In the genomic region with DNA sequence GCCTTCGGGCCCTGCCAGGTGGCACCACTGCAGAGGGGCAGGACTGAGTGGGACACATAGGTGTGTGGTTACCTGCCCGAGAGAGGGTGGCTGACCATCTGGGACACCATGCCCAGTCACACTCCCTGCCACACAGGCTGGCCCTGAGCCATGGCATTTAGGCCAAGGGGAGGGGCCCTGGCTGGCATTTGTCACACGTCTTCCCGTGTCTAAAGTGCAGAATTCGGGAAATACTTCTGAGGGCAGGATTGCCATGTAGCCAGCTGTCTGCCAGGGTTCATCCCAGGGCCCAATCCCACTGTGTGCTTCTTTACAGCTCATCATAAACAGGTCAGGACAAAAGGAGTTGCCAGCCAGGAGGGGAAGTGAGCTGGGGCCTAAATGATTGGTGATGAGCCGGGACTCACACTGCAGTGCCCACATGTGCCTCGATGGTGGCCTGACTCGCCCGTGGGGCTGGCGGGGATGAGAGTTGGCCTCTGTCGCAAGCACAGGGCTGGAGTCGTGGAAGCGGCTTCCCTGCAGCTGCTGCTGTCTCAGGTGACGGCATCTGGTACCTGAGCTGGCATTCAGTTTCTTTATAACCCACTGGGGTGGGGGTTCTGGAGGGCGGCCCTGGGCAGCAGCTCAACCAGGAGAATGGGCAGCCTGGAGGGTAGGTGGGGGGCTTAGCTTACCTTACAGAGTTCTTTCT, we compare ENCODE assay signal across 1 cellular context.
TF ChIP-seq lines count a peak whose summit lies in the region.

No MANE protein-coding gene starts in this region.

TF ChIP-seq in HepG2, 621 proteins besides CTCF, POLR2A, EP300 and RAD21:
- TF ChIP-seq, protein P1, sequence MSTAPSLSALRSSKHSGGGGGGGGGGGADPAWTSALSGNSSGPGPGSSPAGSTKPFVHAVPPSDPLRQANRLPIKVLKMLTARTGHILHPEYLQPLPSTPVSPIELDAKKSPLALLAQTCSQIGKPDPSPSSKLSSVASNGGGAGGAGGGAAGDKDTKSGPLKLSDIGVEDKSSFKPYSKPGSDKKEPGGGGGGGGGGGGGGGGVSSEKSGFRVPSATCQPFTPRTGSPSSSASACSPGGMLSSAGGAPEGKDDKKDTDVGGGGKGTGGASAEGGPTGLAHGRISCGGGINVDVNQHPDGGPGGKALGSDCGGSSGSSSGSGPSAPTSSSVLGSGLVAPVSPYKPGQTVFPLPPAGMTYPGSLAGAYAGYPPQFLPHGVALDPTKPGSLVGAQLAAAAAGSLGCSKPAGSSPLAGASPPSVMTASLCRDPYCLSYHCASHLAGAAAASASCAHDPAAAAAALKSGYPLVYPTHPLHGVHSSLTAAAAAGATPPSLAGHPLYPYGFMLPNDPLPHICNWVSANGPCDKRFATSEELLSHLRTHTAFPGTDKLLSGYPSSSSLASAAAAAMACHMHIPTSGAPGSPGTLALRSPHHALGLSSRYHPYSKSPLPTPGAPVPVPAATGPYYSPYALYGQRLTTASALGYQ (CRISPR knock-in tag; IDR thresholded peaks at IDR 0.05), result no peak
- 0 out of 2 replicates have a peak, but pooled peaks have one; percentile 37 for TF ChIP-seq PHF8 (CRISPR knock-in tag; IDR thresholded peaks at IDR 0.05)
- peak; percentile 63; the same call in 1 of the 2 replicates for TF ChIP-seq HNRNPL (IDR thresholded peaks at IDR 0.05; ENCODE audit: low read depth, low read length)
- no peak for TF ChIP-seq ZNF619 (CRISPR knock-in tag; IDR thresholded peaks at IDR 0.05)
- 0 out of 2 replicates have a peak, but pooled peaks have one; percentile 56 for TF ChIP-seq ZNF225 (CRISPR knock-in tag; IDR thresholded peaks at IDR 0.05)
- peak; percentile 91 for TF ChIP-seq ZBTB38 (CRISPR knock-in tag; IDR thresholded peaks at IDR 0.05)
- TF ChIP-seq, protein P2, sequence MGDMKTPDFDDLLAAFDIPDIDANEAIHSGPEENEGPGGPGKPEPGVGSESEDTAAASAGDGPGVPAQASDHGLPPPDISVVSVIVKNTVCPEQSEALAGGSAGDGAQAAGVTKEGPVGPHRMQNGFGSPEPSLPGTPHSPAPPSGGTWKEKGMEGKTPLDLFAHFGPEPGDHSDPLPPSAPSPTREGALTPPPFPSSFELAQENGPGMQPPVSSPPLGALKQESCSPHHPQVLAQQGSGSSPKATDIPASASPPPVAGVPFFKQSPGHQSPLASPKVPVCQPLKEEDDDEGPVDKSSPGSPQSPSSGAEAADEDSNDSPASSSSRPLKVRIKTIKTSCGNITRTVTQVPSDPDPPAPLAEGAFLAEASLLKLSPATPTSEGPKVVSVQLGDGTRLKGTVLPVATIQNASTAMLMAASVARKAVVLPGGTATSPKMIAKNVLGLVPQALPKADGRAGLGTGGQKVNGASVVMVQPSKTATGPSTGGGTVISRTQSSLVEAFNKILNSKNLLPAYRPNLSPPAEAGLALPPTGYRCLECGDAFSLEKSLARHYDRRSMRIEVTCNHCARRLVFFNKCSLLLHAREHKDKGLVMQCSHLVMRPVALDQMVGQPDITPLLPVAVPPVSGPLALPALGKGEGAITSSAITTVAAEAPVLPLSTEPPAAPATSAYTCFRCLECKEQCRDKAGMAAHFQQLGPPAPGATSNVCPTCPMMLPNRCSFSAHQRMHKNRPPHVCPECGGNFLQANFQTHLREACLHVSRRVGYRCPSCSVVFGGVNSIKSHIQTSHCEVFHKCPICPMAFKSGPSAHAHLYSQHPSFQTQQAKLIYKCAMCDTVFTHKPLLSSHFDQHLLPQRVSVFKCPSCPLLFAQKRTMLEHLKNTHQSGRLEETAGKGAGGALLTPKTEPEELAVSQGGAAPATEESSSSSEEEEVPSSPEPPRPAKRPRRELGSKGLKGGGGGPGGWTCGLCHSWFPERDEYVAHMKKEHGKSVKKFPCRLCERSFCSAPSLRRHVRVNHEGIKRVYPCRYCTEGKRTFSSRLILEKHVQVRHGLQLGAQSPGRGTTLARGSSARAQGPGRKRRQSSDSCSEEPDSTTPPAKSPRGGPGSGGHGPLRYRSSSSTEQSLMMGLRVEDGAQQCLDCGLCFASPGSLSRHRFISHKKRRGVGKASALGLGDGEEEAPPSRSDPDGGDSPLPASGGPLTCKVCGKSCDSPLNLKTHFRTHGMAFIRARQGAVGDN (CRISPR knock-in tag; IDR thresholded peaks at IDR 0.05), result peak; percentile 53
- TF ChIP-seq ZNF331 (CRISPR knock-in tag; IDR thresholded peaks at IDR 0.05), result no peak
- TF ChIP-seq FOXP1 (IDR thresholded peaks at IDR 0.05), result no peak
- TF ChIP-seq FOXP1 (CRISPR knock-in tag; IDR thresholded peaks at IDR 0.05), result no peak
- TF ChIP-seq ZNF430 (CRISPR knock-in tag; IDR thresholded peaks at IDR 0.05), result peak; percentile 58; the same call in 1 of the 2 replicates
- TF ChIP-seq, protein P3, sequence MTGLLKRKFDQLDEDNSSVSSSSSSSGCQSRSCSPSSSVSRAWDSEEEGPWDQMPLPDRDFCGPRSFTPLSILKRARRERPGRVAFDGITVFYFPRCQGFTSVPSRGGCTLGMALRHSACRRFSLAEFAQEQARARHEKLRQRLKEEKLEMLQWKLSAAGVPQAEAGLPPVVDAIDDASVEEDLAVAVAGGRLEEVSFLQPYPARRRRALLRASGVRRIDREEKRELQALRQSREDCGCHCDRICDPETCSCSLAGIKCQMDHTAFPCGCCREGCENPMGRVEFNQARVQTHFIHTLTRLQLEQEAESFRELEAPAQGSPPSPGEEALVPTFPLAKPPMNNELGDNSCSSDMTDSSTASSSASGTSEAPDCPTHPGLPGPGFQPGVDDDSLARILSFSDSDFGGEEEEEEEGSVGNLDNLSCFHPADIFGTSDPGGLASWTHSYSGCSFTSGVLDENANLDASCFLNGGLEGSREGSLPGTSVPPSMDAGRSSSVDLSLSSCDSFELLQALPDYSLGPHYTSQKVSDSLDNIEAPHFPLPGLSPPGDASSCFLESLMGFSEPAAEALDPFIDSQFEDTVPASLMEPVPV (CRISPR knock-in tag; IDR thresholded peaks at IDR 0.05), result no peak
- TF ChIP-seq, protein P4, sequence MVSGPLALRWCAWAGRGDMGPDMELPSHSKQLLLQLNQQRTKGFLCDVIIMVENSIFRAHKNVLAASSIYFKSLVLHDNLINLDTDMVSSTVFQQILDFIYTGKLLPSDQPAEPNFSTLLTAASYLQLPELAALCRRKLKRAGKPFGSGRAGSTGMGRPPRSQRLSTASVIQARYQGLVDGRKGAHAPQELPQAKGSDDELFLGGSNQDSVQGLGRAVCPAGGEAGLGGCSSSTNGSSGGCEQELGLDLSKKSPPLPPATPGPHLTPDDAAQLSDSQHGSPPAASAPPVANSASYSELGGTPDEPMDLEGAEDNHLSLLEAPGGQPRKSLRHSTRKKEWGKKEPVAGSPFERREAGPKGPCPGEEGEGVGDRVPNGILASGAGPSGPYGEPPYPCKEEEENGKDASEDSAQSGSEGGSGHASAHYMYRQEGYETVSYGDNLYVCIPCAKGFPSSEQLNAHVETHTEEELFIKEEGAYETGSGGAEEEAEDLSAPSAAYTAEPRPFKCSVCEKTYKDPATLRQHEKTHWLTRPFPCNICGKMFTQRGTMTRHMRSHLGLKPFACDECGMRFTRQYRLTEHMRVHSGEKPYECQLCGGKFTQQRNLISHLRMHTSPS (CRISPR knock-in tag; IDR thresholded peaks at IDR 0.05; ENCODE audit: low read depth), result peak; percentile 54; the same call in 1 of the 2 replicates
- TF ChIP-seq, protein P5, sequence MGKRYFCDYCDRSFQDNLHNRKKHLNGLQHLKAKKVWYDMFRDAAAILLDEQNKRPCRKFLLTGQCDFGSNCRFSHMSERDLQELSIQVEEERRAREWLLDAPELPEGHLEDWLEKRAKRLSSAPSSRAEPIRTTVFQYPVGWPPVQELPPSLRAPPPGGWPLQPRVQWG (CRISPR knock-in tag; IDR thresholded peaks at IDR 0.05; ENCODE audit: borderline replicate concordance, low read depth), result no peak
- no peak for TF ChIP-seq CC2D1A (CRISPR knock-in tag; IDR thresholded peaks at IDR 0.05)
- TF ChIP-seq, protein P6, sequence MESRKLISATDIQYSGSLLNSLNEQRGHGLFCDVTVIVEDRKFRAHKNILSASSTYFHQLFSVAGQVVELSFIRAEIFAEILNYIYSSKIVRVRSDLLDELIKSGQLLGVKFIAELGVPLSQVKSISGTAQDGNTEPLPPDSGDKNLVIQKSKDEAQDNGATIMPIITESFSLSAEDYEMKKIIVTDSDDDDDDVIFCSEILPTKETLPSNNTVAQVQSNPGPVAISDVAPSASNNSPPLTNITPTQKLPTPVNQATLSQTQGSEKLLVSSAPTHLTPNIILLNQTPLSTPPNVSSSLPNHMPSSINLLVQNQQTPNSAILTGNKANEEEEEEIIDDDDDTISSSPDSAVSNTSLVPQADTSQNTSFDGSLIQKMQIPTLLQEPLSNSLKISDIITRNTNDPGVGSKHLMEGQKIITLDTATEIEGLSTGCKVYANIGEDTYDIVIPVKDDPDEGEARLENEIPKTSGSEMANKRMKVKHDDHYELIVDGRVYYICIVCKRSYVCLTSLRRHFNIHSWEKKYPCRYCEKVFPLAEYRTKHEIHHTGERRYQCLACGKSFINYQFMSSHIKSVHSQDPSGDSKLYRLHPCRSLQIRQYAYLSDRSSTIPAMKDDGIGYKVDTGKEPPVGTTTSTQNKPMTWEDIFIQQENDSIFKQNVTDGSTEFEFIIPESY (CRISPR knock-in tag; IDR thresholded peaks at IDR 0.05), result peak; percentile 88; the same call in 1 of the 2 replicates
- no peak for TF ChIP-seq MYNN (CRISPR knock-in tag; IDR thresholded peaks at IDR 0.05; ENCODE audit: low read depth)
- TF ChIP-seq NFE2L1 (CRISPR knock-in tag; IDR thresholded peaks at IDR 0.05; ENCODE audit: borderline replicate concordance), result no peak
- 0 out of 2 replicates have a peak, but pooled peaks have one; percentile 13 for TF ChIP-seq RXRA (CRISPR knock-in tag; IDR thresholded peaks at IDR 0.05)
- no peak for TF ChIP-seq ZNF468 (CRISPR knock-in tag; IDR thresholded peaks at IDR 0.05)
- TF ChIP-seq, protein P7, sequence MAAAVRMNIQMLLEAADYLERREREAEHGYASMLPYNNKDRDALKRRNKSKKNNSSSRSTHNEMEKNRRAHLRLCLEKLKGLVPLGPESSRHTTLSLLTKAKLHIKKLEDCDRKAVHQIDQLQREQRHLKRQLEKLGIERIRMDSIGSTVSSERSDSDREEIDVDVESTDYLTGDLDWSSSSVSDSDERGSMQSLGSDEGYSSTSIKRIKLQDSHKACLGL (CRISPR knock-in tag; IDR thresholded peaks at IDR 0.05), result no peak
- TF ChIP-seq ZNF605 (CRISPR knock-in tag; IDR thresholded peaks at IDR 0.05), result peak; percentile 30; the same call in 1 of the 2 replicates
- TF ChIP-seq, protein P8, sequence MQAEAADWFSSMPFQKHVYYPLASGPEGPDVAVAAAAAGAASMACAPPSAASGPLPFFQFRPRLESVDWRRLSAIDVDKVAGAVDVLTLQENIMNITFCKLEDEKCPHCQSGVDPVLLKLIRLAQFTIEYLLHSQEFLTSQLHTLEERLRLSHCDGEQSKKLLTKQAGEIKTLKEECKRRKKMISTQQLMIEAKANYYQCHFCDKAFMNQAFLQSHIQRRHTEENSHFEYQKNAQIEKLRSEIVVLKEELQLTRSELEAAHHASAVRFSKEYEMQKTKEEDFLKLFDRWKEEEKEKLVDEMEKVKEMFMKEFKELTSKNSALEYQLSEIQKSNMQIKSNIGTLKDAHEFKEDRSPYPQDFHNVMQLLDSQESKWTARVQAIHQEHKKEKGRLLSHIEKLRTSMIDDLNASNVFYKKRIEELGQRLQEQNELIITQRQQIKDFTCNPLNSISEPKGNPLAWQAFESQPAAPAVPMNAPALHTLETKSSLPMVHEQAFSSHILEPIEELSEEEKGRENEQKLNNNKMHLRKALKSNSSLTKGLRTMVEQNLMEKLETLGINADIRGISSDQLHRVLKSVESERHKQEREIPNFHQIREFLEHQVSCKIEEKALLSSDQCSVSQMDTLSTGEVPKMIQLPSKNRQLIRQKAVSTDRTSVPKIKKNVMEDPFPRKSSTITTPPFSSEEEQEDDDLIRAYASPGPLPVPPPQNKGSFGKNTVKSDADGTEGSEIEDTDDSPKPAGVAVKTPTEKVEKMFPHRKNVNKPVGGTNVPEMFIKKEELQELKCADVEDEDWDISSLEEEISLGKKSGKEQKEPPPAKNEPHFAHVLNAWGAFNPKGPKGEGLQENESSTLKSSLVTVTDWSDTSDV (CRISPR knock-in tag; IDR thresholded peaks at IDR 0.05), result no peak
- no peak for TF ChIP-seq ZNF761 (CRISPR knock-in tag; conservative IDR thresholded peaks at IDR 0.05)
- no peak for TF ChIP-seq HNRNPUL1 (IDR thresholded peaks at IDR 0.05; ENCODE audit: low read depth, low read length)
- no peak for TF ChIP-seq POLR2AphosphoS5 (IDR thresholded peaks at IDR 0.05; ENCODE audit: low read depth, low read length)
- peak; percentile 24; the same call in 1 of the 2 replicates for TF ChIP-seq GABPB1 (CRISPR knock-in tag; IDR thresholded peaks at IDR 0.05)
- no peak for TF ChIP-seq ZNF207 (IDR thresholded peaks at IDR 0.05; ENCODE audit: borderline replicate concordance)
- TF ChIP-seq RFX3 (CRISPR knock-in tag; IDR thresholded peaks at IDR 0.05), result no peak
